Comparison of ENCODE assay signal across 21 cellular contexts in genomic region chr5:51908215-51908614, GRCh38.
DNase-seq lines count a peak whose midpoint lies in the region; ATAC-seq, FAIRE-seq and TF ChIP-seq lines count a peak whose summit lies in the region.
"Had no signal": no experiment of that assay in that cellular context is flagged by ENCODE, and none has a peak within 500 bp of the region (broad histone marks: within the 10 kb centered on the region; RNA-seq: fewer than 3 reads in every experiment).

No MANE protein-coding gene starts in this region.

- no peaks in the 10 kb centered on the region for H4K20me1 ChIP-seq in GM12878 (ENCODE audit: control insufficient read depth, insufficient read depth)
- no peaks in the 10 kb centered on the region for H4K20me1 ChIP-seq in smooth muscle cell (ENCODE audit: low read depth)

- H3K9ac ChIP-seq in GM12878 (ENCODE audit: control insufficient read depth, insufficient read depth, low read length): no peak overlapping the region
- no peak overlapping the region for H3K9ac ChIP-seq in smooth muscle cell (ENCODE audit: low read depth)

- H3K36me3 ChIP-seq in GM12878 (ENCODE audit: control insufficient read depth in 2 of 2, insufficient read depth in 2 of 2, low read length in 1 of 2) (no peaks in the 10 kb centered on the region), smooth muscle cell (ENCODE audit: low read depth) (no peaks in the 10 kb centered on the region)

- H3K79me2 ChIP-seq in GM12878 (ENCODE audit: control insufficient read depth, insufficient read depth, low read length) (no peaks in the 10 kb centered on the region), smooth muscle cell (ENCODE audit: low read depth) (no peaks in the 10 kb centered on the region)

- CTCF ChIA-PET in GM12878 (lab: Yijun Ruan, JAX): interaction anchor here (0.7 to 1.5 kb wide), 2 partner anchors 11 to 112 kb away, joined by 3 to 6 read pairs; no protein-coding TSS in a partner anchor

- H3K27me3 ChIP-seq in GM12878 (replicated peaks in 1 of 2; ENCODE audit: control insufficient read depth in 2 of 2, insufficient read depth in 2 of 2, low read length in 1 of 2): no peaks in the 10 kb centered on the region
- no peaks in the 10 kb centered on the region for H3K27me3 ChIP-seq in smooth muscle cell (ENCODE audit: low read depth)

- peak; percentile 24 for DNase-seq in DMS79 treated with DMSO at 0.1 percent for 48 hours (lab: John Stamatoyannopoulos, UW)
- DNase-seq in DMS79 (lab: John Stamatoyannopoulos, UW): no peak
- no peak for DNase-seq in GM12878 (ENCODE audit: low read depth, low spot score)
- no peak for DNase-seq in smooth muscle cell (lab: John Stamatoyannopoulos, UW; ENCODE audit: unreplicated experiment)
- no peak for DNase-seq in NK-92 (lab: John Stamatoyannopoulos, UW; ENCODE audit: unreplicated experiment)
- DNase-seq in amniotic stem cell (lab: John Stamatoyannopoulos, UW): no peak
- DNase-seq in hypothalamus (lab: John Stamatoyannopoulos, UW): no peak
- DNase-seq: AML-193; CD4-positive, alpha-beta T cell; DMS153; DND-41; EL; HCEC 1CT had no signal

- TF ChIP-seq CTCF in GM12878 (IDR thresholded peaks at IDR 0.05 in 2 of 3, conservative IDR thresholded peaks at IDR 0.05 in 1 of 3; ENCODE audit: control insufficient read depth in 2 of 3, extremely low read depth in 1 of 3, insufficient read depth in 1 of 3, low read depth in 3 of 3, low read length in 3 of 3) (no peak), smooth muscle cell (IDR thresholded peaks at IDR 0.05; ENCODE audit: borderline replicate concordance, insufficient read depth, poor library complexity, severe bottlenecking) (no peak)

- H3K4me1 ChIP-seq in GM12878 (ENCODE audit: control insufficient read depth, insufficient read depth, low read length) (no peaks in the 10 kb centered on the region), smooth muscle cell (ENCODE audit: low read depth) (peaks cover 5% of the 10 kb centered on the region)
- H3K4me1 ChIP-seq: A549 had no signal

- SMC1A ChIA-PET in GM12878 (lab: Charles Lee; ENCODE audit: uncharacterized antibody, unreplicated experiment): interaction anchor here (0.7 kb wide), 1 partner anchor 11 kb away, joined by 5 read pairs; no protein-coding TSS in a partner anchor

- BruUV-seq in GM12878 (replicated peaks; lab: Mats Ljungman, UMichigan): no TSS peak

- POLR2A ChIA-PET in GM12878 (lab: Charles Lee): interaction anchor here (0.7 kb wide), 2 partner anchors 10 to 12 kb away, joined by 3 to 5 read pairs; no protein-coding TSS in a partner anchor

- no peaks in the 10 kb centered on the region for H3F3A ChIP-seq in smooth muscle cell (ENCODE audit: low read depth)

- no peak overlapping the region for H3K27ac ChIP-seq in GM12878 (ENCODE audit: control insufficient read depth, insufficient read depth)
- H3K27ac ChIP-seq in smooth muscle cell (ENCODE audit: low read depth): no peak overlapping the region
- H3K27ac ChIP-seq: 22Rv1, A549, C4-2B had no signal

- no peak for TF ChIP-seq POLR2A in GM12878 (IDR thresholded peaks at IDR 0.05; ENCODE audit: low read depth, low read length)

- TF ChIP-seq RAD21 in GM12878 (IDR thresholded peaks at IDR 0.05; ENCODE audit: insufficient read depth, low read depth, low read length): no peak

- RAD21 ChIA-PET in GM12878 (lab: Charles Lee; ENCODE audit: unreplicated experiment): interaction anchor here (1.2 kb wide), 1 partner anchor 9 kb away, joined by 3 read pairs; no protein-coding TSS in a partner anchor

- ATAC-seq in SK-N-SH treated with all-trans-retinoic acid at 6 μM for 48 hours (no peak), GM12878 (no peak)
- ATAC-seq: A549, GM23338 had no signal

- no peak overlapping the region for H2AFZ ChIP-seq in GM12878 (ENCODE audit: control insufficient read depth, low read depth, low read length)
- no peak overlapping the region for H2AFZ ChIP-seq in smooth muscle cell (ENCODE audit: low read depth)
- H2AFZ ChIP-seq: GM23338 had no signal

- no peak overlapping the region for H3K4me3 ChIP-seq in GM12878
- H3K4me3 ChIP-seq in smooth muscle cell: peak overlapping the region; percentile 5
- H3K4me3 ChIP-seq: A549, GM23338 had no signal

- TF ChIP-seq EP300 in GM12878 (IDR thresholded peaks at IDR 0.05; ENCODE audit: borderline replicate concordance in 1 of 2, control insufficient read depth in 1 of 2, low read depth in 2 of 2, low read length in 2 of 2): no peak

- in situ Hi-C loops in GM12878 (cut with MboI): no loop called here

- H3K9me3 ChIP-seq in GM12878 (replicated peaks; ENCODE audit: control insufficient read depth, insufficient read depth, low read length): no peaks in the 10 kb centered on the region
- no peaks in the 10 kb centered on the region for H3K9me3 ChIP-seq in smooth muscle cell (replicated peaks; ENCODE audit: low read depth)
- H3K9me3 ChIP-seq: A549 had no signal

- intact Hi-C loops in GM12878 (cut with micrococcal nuclease; ENCODE audit: unreplicated experiment): no loop called here

- H3K4me2 ChIP-seq in GM12878 (ENCODE audit: control insufficient read depth, insufficient read depth) (no peak overlapping the region), smooth muscle cell (no peak overlapping the region)
- H3K4me2 ChIP-seq: A549, GM23338 had no signal

- no peak for FAIRE-seq in GM12878 (lab: Jason Lieb, UNC)
- FAIRE-seq: A549, GM12891, GM18507, H54 had no signal

TF ChIP-seq in SK-N-SH treated with all-trans-retinoic acid at 6 μM for 48 hours, 23 proteins besides CTCF, POLR2A, EP300 and RAD21 (continues in another document):
- TF ChIP-seq, protein P1, sequence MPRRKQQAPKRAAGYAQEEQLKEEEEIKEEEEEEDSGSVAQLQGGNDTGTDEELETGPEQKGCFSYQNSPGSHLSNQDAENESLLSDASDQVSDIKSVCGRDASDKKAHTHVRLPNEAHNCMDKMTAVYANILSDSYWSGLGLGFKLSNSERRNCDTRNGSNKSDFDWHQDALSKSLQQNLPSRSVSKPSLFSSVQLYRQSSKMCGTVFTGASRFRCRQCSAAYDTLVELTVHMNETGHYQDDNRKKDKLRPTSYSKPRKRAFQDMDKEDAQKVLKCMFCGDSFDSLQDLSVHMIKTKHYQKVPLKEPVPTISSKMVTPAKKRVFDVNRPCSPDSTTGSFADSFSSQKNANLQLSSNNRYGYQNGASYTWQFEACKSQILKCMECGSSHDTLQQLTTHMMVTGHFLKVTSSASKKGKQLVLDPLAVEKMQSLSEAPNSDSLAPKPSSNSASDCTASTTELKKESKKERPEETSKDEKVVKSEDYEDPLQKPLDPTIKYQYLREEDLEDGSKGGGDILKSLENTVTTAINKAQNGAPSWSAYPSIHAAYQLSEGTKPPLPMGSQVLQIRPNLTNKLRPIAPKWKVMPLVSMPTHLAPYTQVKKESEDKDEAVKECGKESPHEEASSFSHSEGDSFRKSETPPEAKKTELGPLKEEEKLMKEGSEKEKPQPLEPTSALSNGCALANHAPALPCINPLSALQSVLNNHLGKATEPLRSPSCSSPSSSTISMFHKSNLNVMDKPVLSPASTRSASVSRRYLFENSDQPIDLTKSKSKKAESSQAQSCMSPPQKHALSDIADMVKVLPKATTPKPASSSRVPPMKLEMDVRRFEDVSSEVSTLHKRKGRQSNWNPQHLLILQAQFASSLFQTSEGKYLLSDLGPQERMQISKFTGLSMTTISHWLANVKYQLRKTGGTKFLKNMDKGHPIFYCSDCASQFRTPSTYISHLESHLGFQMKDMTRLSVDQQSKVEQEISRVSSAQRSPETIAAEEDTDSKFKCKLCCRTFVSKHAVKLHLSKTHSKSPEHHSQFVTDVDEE (CRISPR knock-in tag; IDR thresholded peaks at IDR 0.05): 0 out of 2 replicates have a peak, but pooled peaks have one; percentile 23

TF ChIP-seq in GM12878, 131 proteins besides CTCF, POLR2A, EP300 and RAD21:
- TF ChIP-seq MLLT1 (IDR thresholded peaks at IDR 0.05): 0 out of 2 replicates have a peak, but pooled peaks have one; percentile 25
- no peak for TF ChIP-seq ATF2 (IDR thresholded peaks at IDR 0.05; ENCODE audit: low read length)
TF ChIP-seq in GM12878: peak in this region for 1.
